9 cellular contexts compared by ENCODE assay signal in genomic region chr5:129460951-129461815, GRCh38. TPM values are rescaled to one million over a fixed set of nuclear protein-coding genes. Genes with fewer than 3 reads are reported as not detected.
DNase-seq lines count a peak whose midpoint lies in the region; ATAC-seq lines count a peak whose summit lies in the region.
"Had no signal": no experiment of that assay in that cellular context is flagged by ENCODE, and none has a peak within 500 bp of the region (broad histone marks: within the 10 kb centered on the region; RNA-seq: fewer than 3 reads in every experiment).

No MANE protein-coding gene starts in this region.

- no peaks in the 10 kb centered on the region for H3K9me3 ChIP-seq in duodenal mucosa (ENCODE audit: control insufficient read depth in 1 of 2, low read length in 2 of 2)
- no peaks in the 10 kb centered on the region for H3K9me3 ChIP-seq in mesodermal cell (ENCODE audit: control insufficient read depth, low read length)
- H3K9me3 ChIP-seq: neutrophil had no signal

- H3K4me1 ChIP-seq in duodenal mucosa (ENCODE audit: control insufficient read depth in 1 of 2, insufficient read depth in 2 of 2, low read length in 2 of 2): peaks cover 0 to 8% of the 10 kb centered on the region in 2 donors
- H3K4me1 ChIP-seq in mesodermal cell (ENCODE audit: control insufficient read depth, insufficient read depth, low read length, poor library complexity, severe bottlenecking): peaks cover 3% of the 10 kb centered on the region

- no peaks in the 10 kb centered on the region for H3K36me3 ChIP-seq in duodenal mucosa (ENCODE audit: control insufficient read depth in 1 of 2, insufficient read depth in 2 of 2, low read length in 2 of 2)
- no peaks in the 10 kb centered on the region for H3K36me3 ChIP-seq in mesodermal cell (ENCODE audit: control insufficient read depth, insufficient read depth, low read length)
- H3K36me3 ChIP-seq: neutrophil had no signal

- H3K4me3 ChIP-seq in duodenal mucosa (ENCODE audit: low read depth in 1 of 2, low read length in 2 of 2) (peak overlapping the region; percentile 68 to 69), mesodermal cell (ENCODE audit: extremely low read depth, insufficient read depth, low read length, poor library complexity, severe bottlenecking) (peak overlapping the region; percentile 50)

- DNase-seq in D341Med (ENCODE audit: low spot score): peak; percentile 81
- DNase-seq in OCI-M1 (lab: John Stamatoyannopoulos, UW): peak; percentile 37
- peak; percentile 67 for DNase-seq in ureter (ENCODE audit: low spot score)
- DNase-seq in NCI-H1694 (lab: John Stamatoyannopoulos, UW): no peak

- peak; percentile 46 for ATAC-seq in GM21723 (IDR thresholded peaks at IDR 0.05; ENCODE audit: unreplicated experiment)
- no peak for ATAC-seq in GM21367 (IDR thresholded peaks at IDR 0.05; ENCODE audit: unreplicated experiment)

- H3K27ac ChIP-seq in duodenal mucosa (ENCODE audit: low read depth, low read length) (no peak overlapping the region), mesodermal cell (ENCODE audit: low read depth, low read length, severe bottlenecking) (no peak overlapping the region)
- H3K27ac ChIP-seq: neutrophil had no signal

- H3K9ac ChIP-seq in duodenal mucosa (ENCODE audit: low read depth in 1 of 2, low read length in 2 of 2): no peak overlapping the region

- 0 to 1% methylated on average over 51 to 65 of the region's 90 CpGs for WGBS in mesodermal cell (ENCODE audit: insufficient coverage in 2 of 2), 2 experiments

- H3K27me3 ChIP-seq in duodenal mucosa (ENCODE audit: control insufficient read depth in 1 of 2, insufficient read depth in 2 of 2, low read length in 2 of 2): peaks cover 4 to 18% of the 10 kb centered on the region in 2 donors

RNA-seq across cellular contexts. Expression of gene ADAMTS19, which starts 1.1 kb away (rescaled TPM):
- polyA plus RNA-seq in mesodermal cell (2013, experiment 1 of 2): 5.0 TPM
- polyA plus RNA-seq in mesodermal cell (2013, experiment 2 of 2): 5.0 TPM
- 5.3 TPM for total RNA-seq in ureter
